ENCODE assay signal across 1 cellular context in genomic region chr6:30855429-30856069, GRCh38.
TF ChIP-seq lines count a peak whose summit lies in the region.

No MANE protein-coding gene starts in this region.

TF ChIP-seq in GM23338, 12 proteins besides CTCF, POLR2A, EP300 and RAD21:
- no peak for TF ChIP-seq REST (IDR thresholded peaks at IDR 0.05; ENCODE audit: unreplicated experiment)
- TF ChIP-seq, protein P1, sequence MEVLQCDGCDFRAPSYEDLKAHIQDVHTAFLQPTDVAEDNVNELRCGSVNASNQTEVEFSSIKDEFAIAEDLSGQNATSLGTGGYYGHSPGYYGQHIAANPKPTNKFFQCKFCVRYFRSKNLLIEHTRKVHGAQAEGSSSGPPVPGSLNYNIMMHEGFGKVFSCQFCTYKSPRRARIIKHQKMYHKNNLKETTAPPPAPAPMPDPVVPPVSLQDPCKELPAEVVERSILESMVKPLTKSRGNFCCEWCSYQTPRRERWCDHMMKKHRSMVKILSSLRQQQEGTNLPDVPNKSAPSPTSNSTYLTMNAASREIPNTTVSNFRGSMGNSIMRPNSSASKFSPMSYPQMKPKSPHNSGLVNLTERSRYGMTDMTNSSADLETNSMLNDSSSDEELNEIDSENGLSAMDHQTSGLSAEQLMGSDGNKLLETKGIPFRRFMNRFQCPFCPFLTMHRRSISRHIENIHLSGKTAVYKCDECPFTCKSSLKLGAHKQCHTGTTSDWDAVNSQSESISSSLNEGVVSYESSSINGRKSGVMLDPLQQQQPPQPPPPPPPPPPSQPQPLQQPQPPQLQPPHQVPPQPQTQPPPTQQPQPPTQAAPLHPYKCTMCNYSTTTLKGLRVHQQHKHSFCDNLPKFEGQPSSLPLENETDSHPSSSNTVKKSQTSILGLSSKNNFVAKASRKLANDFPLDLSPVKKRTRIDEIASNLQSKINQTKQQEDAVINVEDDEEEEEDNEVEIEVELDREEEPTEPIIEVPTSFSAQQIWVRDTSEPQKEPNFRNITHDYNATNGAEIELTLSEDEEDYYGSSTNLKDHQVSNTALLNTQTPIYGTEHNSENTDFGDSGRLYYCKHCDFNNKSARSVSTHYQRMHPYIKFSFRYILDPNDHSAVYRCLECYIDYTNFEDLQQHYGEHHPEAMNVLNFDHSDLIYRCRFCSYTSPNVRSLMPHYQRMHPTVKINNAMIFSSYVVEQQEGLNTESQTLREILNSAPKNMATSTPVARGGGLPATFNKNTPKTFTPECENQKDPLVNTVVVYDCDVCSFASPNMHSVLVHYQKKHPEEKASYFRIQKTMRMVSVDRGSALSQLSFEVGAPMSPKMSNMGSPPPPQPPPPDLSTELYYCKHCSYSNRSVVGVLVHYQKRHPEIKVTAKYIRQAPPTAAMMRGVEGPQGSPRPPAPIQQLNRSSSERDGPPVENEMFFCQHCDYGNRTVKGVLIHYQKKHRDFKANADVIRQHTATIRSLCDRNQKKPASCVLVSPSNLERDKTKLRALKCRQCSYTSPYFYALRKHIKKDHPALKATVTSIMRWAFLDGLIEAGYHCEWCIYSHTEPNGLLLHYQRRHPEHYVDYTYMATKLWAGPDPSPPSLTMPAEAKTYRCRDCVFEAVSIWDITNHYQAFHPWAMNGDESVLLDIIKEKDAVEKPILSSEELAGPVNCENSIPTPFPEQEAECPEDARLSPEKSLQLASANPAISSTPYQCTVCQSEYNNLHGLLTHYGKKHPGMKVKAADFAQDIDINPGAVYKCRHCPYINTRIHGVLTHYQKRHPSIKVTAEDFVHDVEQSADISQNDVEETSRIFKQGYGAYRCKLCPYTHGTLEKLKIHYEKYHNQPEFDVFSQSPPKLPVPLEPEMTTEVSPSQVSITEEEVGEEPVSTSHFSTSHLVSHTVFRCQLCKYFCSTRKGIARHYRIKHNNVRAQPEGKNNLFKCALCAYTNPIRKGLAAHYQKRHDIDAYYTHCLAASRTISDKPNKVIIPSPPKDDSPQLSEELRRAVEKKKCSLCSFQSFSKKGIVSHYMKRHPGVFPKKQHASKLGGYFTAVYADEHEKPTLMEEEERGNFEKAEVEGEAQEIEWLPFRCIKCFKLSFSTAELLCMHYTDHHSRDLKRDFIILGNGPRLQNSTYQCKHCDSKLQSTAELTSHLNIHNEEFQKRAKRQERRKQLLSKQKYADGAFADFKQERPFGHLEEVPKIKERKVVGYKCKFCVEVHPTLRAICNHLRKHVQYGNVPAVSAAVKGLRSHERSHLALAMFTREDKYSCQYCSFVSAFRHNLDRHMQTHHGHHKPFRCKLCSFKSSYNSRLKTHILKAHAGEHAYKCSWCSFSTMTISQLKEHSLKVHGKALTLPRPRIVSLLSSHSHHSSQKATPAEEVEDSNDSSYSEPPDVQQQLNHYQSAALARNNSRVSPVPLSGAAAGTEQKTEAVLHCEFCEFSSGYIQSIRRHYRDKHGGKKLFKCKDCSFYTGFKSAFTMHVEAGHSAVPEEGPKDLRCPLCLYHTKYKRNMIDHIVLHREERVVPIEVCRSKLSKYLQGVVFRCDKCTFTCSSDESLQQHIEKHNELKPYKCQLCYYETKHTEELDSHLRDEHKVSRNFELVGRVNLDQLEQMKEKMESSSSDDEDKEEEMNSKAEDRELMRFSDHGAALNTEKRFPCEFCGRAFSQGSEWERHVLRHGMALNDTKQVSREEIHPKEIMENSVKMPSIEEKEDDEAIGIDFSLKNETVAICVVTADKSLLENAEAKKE (CRISPR knock-in tag; IDR thresholded peaks at IDR 0.05): no peak
- no peak for TF ChIP-seq NANOG (IDR thresholded peaks at IDR 0.05; ENCODE audit: borderline replicate concordance)
- no peak for TF ChIP-seq POLR2AphosphoS5 (IDR thresholded peaks at IDR 0.05; ENCODE audit: low read depth)
- TF ChIP-seq STAT1 (IDR thresholded peaks at IDR 0.05; ENCODE audit: unreplicated experiment): no peak
- TF ChIP-seq EZH2phosphoT487 (IDR thresholded peaks at IDR 0.05; ENCODE audit: unreplicated experiment): no peak
- TF ChIP-seq JUNB (IDR thresholded peaks at IDR 0.05; ENCODE audit: unreplicated experiment): no peak
- TF ChIP-seq EZH2 (IDR thresholded peaks at IDR 0.05; ENCODE audit: low read depth, unreplicated experiment): no peak
- TF ChIP-seq ZNF331 (CRISPR knock-in tag; IDR thresholded peaks at IDR 0.05; ENCODE audit: low read depth): no peak
- TF ChIP-seq ZNF114 (CRISPR knock-in tag; IDR thresholded peaks at IDR 0.05): no peak
